ENCODE assay signal across 8 cellular contexts in genomic region chr3:170044795-170045244, GRCh38. TPM values are rescaled to one million over a fixed set of nuclear protein-coding genes. Genes with fewer than 3 reads are reported as not detected.
DNase-seq lines count a peak whose midpoint lies in the region; ATAC-seq and TF ChIP-seq lines count a peak whose summit lies in the region.

No MANE protein-coding gene starts in this region.

- CTCF ChIA-PET in GM10248 (lab: Yijun Ruan, JAX) = interaction anchor here (0.9 to 5.8 kb wide), 6 partner anchors 9 to 182 kb away, joined by 3 to 28 read pairs (median 4); no protein-coding TSS in a partner anchor

- no peaks in the 10 kb centered on the region for H3K27me3 Mint-ChIP-seq in effector memory CD8-positive, alpha-beta T cell

- POLR2A ChIA-PET in GM10248 (lab: Yijun Ruan, JAX) = interaction anchor here (0.9 kb wide), 1 partner anchor 20 kb away, joined by 5 read pairs; no protein-coding TSS in a partner anchor

- H3K9me3 Mint-ChIP-seq in effector memory CD8-positive, alpha-beta T cell = no peaks in the 10 kb centered on the region

- intact Hi-C loops in lower leg skin (cut with DNase I; ENCODE audit: low total_unique reads) = no loop called here

- H3K4me3 ChIP-seq in lower leg skin (ENCODE audit: low read depth, poor library complexity, severe bottlenecking) = no peak overlapping the region

- no peak for TF ChIP-seq POLR2A in lower leg skin (IDR thresholded peaks at IDR 0.05)

- H3K36me3 Mint-ChIP-seq in effector memory CD8-positive, alpha-beta T cell (ENCODE audit: insufficient read depth) = no peaks in the 10 kb centered on the region

- WGBS in lower leg skin, 2 donors = 80 to 81% methylated on average over 8 of the region's 8 CpGs

- no peak overlapping the region for H3K27ac Mint-ChIP-seq in effector memory CD8-positive, alpha-beta T cell

- DNase-seq in GM10248 (ENCODE audit: extremely low spot score) (peak; percentile 60), omental fat pad (ENCODE audit: low spot score) (no peak), LoVo (ENCODE audit: low spot score) (no peak), lower leg skin (ENCODE audit: low spot score in 2 of 2) (no peak), A172 (ENCODE audit: low spot score) (no peak)
- DNase-seq in effector memory CD8-positive, alpha-beta T cell = no peak

- peaks cover 0 to 4% of the 10 kb centered on the region in 2 donors for H3K4me1 Mint-ChIP-seq in effector memory CD8-positive, alpha-beta T cell (ENCODE audit: low read depth in 2 of 2)

- ATAC-seq in GM19468 (IDR thresholded peaks at IDR 0.05; ENCODE audit: extremely low read depth, unreplicated experiment) = peak; percentile 89
- peak; percentile 77 for ATAC-seq in HG03469 (IDR thresholded peaks at IDR 0.05; ENCODE audit: unreplicated experiment)
- ATAC-seq in effector memory CD8-positive, alpha-beta T cell (replicated peaks) = peak; percentile 32
- no peak for ATAC-seq in omental fat pad (ENCODE audit: low FRiP score)

- no peak for TF ChIP-seq CTCF in GM10248 (IDR thresholded peaks at IDR 0.05; ENCODE audit: control extremely low read depth, extremely low read depth, low read depth, missing control alignments)
- TF ChIP-seq CTCF in omental fat pad (IDR thresholded peaks at IDR 0.05) = no peak
- no peak for TF ChIP-seq CTCF in lower leg skin (IDR thresholded peaks at IDR 0.05)

- H3K4me3 Mint-ChIP-seq in effector memory CD8-positive, alpha-beta T cell = no peak overlapping the region

RNA-seq across cellular contexts. Expression of gene GPR160, which starts 7.0 kb away (rescaled TPM):
- 10 to 100 TPM in 2 of 4 donors, 1 to 10 TPM in 2; 1.4 to 27.7 (median 9.4) TPM for total RNA-seq in omental fat pad
- 1 to 10 TPM; 1.5 to 6.3 (median 3.3) TPM for total RNA-seq in lower leg skin
- total RNA-seq in A172 (2014; rRNA removed; shearing (Covaris generic)) = 1.9 and 2.7 TPM in 2 replicates
